12 cellular contexts compared by ENCODE assay signal in the genomic region with DNA sequence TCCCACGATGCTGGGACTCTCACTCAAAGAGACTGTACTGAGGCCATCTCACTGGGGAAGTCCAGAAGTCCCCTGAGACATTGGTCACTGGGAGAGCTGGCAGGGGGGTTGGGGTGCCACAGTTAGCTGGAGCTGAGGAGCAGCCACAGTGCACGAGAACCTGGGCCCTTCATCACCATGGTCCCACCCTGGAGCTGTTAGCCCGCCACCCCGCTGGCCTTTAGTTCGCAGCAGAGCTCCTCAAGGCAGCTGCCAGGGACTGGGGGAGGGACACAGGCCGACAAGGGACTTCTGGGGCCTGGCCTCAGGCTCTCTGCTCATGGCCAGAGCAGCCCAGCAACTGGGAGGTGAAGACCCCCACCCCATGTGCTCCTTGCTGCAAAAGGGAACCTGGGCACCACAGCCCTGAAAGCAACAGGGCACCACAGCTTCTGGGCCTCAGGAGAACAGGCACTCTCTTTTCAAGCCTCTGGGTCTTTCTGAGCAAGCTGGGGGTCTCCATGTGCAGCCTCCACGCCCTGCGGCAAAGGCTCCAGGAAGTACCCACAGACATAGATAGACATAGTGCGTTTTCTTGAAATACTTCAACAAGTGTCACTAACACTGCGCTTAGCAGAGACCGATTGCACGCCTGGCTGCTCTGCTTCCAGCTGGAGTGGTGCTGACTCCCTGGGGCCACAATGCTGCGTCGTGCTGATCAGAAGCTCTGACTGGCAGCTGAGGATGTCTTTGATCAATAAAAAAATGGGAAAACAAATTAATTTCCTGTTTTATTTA. TPM values are rescaled to one million over a fixed set of nuclear protein-coding genes. Genes with fewer than 3 reads are reported as not detected.
DNase-seq lines count a peak whose midpoint lies in the region; ATAC-seq and TF ChIP-seq lines count a peak whose summit lies in the region.
"Had no signal": no experiment of that assay in that cellular context is flagged by ENCODE, and none has a peak within 500 bp of the region (broad histone marks: within the 10 kb centered on the region; RNA-seq: fewer than 3 reads in every experiment).

No MANE protein-coding gene starts in this region.

- H2BK5ac ChIP-seq in neuronal stem cell (ENCODE audit: low read length) = peak overlapping the region; percentile 66

- H2BK120ac ChIP-seq in neuronal stem cell (ENCODE audit: low read depth, low read length) = no peak overlapping the region

- no peaks in the 10 kb centered on the region for H3K27me3 ChIP-seq in neuronal stem cell (ENCODE audit: control insufficient read depth in 3 of 3, insufficient read depth in 3 of 3, low read depth in 1 of 3, low read length in 3 of 3)
- H3K27me3 ChIP-seq: tibial artery had no signal

- peak; percentile 56 for DNase-seq in NCI-H146 (lab: John Stamatoyannopoulos, UW)
- no peak for DNase-seq in neuronal stem cell (ENCODE audit: low spot score)
- no peak for DNase-seq in NCI-H774 (lab: John Stamatoyannopoulos, UW)
- DNase-seq in NCI-H446 (lab: John Stamatoyannopoulos, UW) = no peak
- DNase-seq in NCI-H128 (lab: John Stamatoyannopoulos, UW; ENCODE audit: unreplicated experiment) = no peak
- DNase-seq in effector memory CD8-positive, alpha-beta T cell = no peak
- DNase-seq: effector CD8-positive, alpha-beta T cell; NCI-H1105 treated with DMSO at 0.1 percent for 48 hours; tibial artery had no signal

- no peak overlapping the region for H3K27ac ChIP-seq in neuronal stem cell (replicated peaks; ENCODE audit: low read length)
- H3K27ac ChIP-seq: tibial artery had no signal

- peak overlapping the region; percentile 87 for H2AK5ac ChIP-seq in neuronal stem cell (ENCODE audit: low read depth, low read length)

- no peak overlapping the region for H3K9ac ChIP-seq in neuronal stem cell (ENCODE audit: low read depth, low read length, poor library complexity)

- no peak overlapping the region for H2BK15ac ChIP-seq in neuronal stem cell (ENCODE audit: low read length)

- H4K91ac ChIP-seq in neuronal stem cell (ENCODE audit: low read depth, low read length, poor library complexity) = no peak overlapping the region

- H3K4me3 Mint-ChIP-seq in effector memory CD8-positive, alpha-beta T cell = no peak overlapping the region
- H3K4me3 Mint-ChIP-seq: T-helper 2 cell treated with Interferon-gamma antibody and Interleukin-4, amounts not matched to agents 5 μg/mL and 100 μg/mL, for 36 hours had no signal

- H3K23ac ChIP-seq in neuronal stem cell (ENCODE audit: low read depth, low read length, poor library complexity) = no peak overlapping the region

- peak overlapping the region; percentile 15 for H3K18ac ChIP-seq in neuronal stem cell (ENCODE audit: low read length)

- H3K4me1 Mint-ChIP-seq in effector memory CD8-positive, alpha-beta T cell (ENCODE audit: low read depth in 2 of 2) = peaks cover 0 to 2% of the 10 kb centered on the region in 2 donors

- H3K79me1 ChIP-seq in neuronal stem cell (ENCODE audit: low read depth, low read length) = peaks cover 16% of the 10 kb centered on the region

- no peak overlapping the region for H3K4me2 ChIP-seq in neuronal stem cell (ENCODE audit: insufficient read depth, low read length, poor library complexity, severe bottlenecking)

- WGBS in neuronal stem cell (ENCODE audit: extremely low coverage in 2 of 2, insufficient read length in 2 of 2, insufficient replicate concordance in 1 of 2), 2 donors = no CpG with 5 or more reads among the region's 14 CpGs

- peaks cover 3 to 35% of the 10 kb centered on the region in 2 donors for H3K36me3 ChIP-seq in neuronal stem cell (replicated peaks in 1 of 2; ENCODE audit: control insufficient read depth in 2 of 2, insufficient read depth in 2 of 2, low read length in 2 of 2)
- H3K36me3 ChIP-seq: tibial artery had no signal

- no peaks in the 10 kb centered on the region for H3K27me3 Mint-ChIP-seq in effector memory CD8-positive, alpha-beta T cell

- ATAC-seq in GM21576 (IDR thresholded peaks at IDR 0.05; ENCODE audit: unreplicated experiment) = peak; percentile 42
- ATAC-seq in effector memory CD8-positive, alpha-beta T cell (replicated peaks) = no peak

- H3K36me3 Mint-ChIP-seq in effector memory CD8-positive, alpha-beta T cell (ENCODE audit: insufficient read depth) = no peaks in the 10 kb centered on the region

- no peaks in the 10 kb centered on the region for H3K9me3 ChIP-seq in neuronal stem cell (replicated peaks in 1 of 2; ENCODE audit: control insufficient read depth in 2 of 2, insufficient read depth in 1 of 2, low read depth in 1 of 2, low read length in 2 of 2)
- H3K9me3 ChIP-seq: tibial artery had no signal

- H3K4ac ChIP-seq in neuronal stem cell (ENCODE audit: low read length) = no peak overlapping the region

- no peak overlapping the region for H3K4me3 ChIP-seq in neuronal stem cell (ENCODE audit: low read length in 2 of 2)
- H3K4me3 ChIP-seq: tibial artery had no signal

- H3K27ac Mint-ChIP-seq in effector memory CD8-positive, alpha-beta T cell = no peak overlapping the region
- H3K27ac Mint-ChIP-seq: T-helper 2 cell treated with Interferon-gamma antibody and Interleukin-4, amounts not matched to agents 5 μg/mL and 100 μg/mL, for 36 hours had no signal

- no peak overlapping the region for H4K8ac ChIP-seq in neuronal stem cell (ENCODE audit: low read depth, low read length)

- peak; percentile 24 for TF ChIP-seq POLR2A in GM18526 (IDR thresholded peaks at IDR 0.05; ENCODE audit: extremely low read depth, insufficient read length)

- peaks cover 24 to 45% of the 10 kb centered on the region in 2 donors for H3K4me1 ChIP-seq in neuronal stem cell (ENCODE audit: control insufficient read depth in 2 of 2, insufficient read depth in 1 of 2, low read depth in 1 of 2, low read length in 2 of 2)
- H3K4me1 ChIP-seq: tibial artery had no signal

- no peaks in the 10 kb centered on the region for H3K9me3 Mint-ChIP-seq in effector memory CD8-positive, alpha-beta T cell
- H3K9me3 Mint-ChIP-seq: T-helper 2 cell treated with Interferon-gamma antibody and Interleukin-4, amounts not matched to agents 5 μg/mL and 100 μg/mL, for 36 hours had no signal

- no peak overlapping the region for H2AFZ ChIP-seq in neuronal stem cell (ENCODE audit: low read length)

- H3K14ac ChIP-seq in neuronal stem cell (ENCODE audit: low read length) = no peak overlapping the region

- no peak overlapping the region for H2BK12ac ChIP-seq in neuronal stem cell (ENCODE audit: low read length)

RNA-seq across cellular contexts. Expression of a gene that starts 46.0 kb away (rescaled TPM):
- polyA plus RNA-seq in neuronal stem cell (2013, experiment 1 of 2) = 18.5 TPM
- polyA plus RNA-seq in neuronal stem cell (2013, experiment 2 of 2) = 18.8 TPM
